In the genomic region with DNA sequence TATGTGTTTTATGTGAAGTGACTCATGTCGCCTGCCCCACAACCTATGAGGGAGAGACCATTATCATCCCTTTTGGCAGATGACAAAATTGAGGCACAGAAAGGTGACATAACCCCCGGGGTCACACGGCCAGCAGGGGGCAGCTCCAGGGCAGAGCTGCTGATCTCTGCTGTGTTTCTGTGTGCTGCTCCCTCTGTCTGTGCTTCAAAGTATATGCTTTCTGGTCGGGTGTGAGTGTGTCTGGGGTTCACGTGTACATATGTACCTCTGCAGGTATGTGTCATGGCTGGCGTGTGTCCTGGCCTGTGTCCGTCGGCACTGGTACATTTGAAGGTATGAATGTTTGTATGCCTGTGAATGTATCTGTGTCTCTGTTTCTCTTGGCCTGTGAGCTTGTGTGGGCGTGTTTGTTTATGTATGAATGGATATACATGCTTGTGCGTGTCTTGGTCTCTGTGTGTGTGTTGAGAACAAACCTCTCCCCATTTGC, we compare ENCODE assay signal across 1 cellular context.
TF ChIP-seq lines count a peak whose summit lies in the region.

No MANE protein-coding gene starts in this region.

TF ChIP-seq in endothelial cell of umbilical vein, 7 proteins besides CTCF, POLR2A, EP300 and RAD21 (continued from another document):
- TF ChIP-seq, protein P1, sequence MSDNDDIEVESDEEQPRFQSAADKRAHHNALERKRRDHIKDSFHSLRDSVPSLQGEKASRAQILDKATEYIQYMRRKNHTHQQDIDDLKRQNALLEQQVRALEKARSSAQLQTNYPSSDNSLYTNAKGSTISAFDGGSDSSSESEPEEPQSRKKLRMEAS (IDR thresholded peaks at IDR 0.05; ENCODE audit: insufficient read depth, insufficient read length): no peak
- no peak for TF ChIP-seq JUN (IDR thresholded peaks at IDR 0.05; ENCODE audit: borderline replicate concordance, insufficient read depth, insufficient read length, low read depth)
- no peak for TF ChIP-seq EZH2 (IDR thresholded peaks at IDR 0.05; ENCODE audit: borderline replicate concordance, low read depth, low read length, severe bottlenecking)
